8 cellular contexts compared by ENCODE assay signal in genomic region chr11:43943357-43943930, GRCh38. TPM values are rescaled to one million over a fixed set of nuclear protein-coding genes. Genes with fewer than 3 reads are reported as not detected.
DNase-seq lines count a peak whose midpoint lies in the region; ATAC-seq and TF ChIP-seq lines count a peak whose summit lies in the region.

No MANE protein-coding gene starts in this region.

- peaks cover 22 to 40% (median 37%) of the 10 kb centered on the region in 4 donors for H3K4me1 ChIP-seq in stomach

- no peaks in the 10 kb centered on the region for H3K36me3 ChIP-seq in stomach

- no peak for TF ChIP-seq POLR2A in stomach (IDR thresholded peaks at IDR 0.05)

- DNase-seq in T-helper 2 cell treated with Interferon-gamma antibody and Interleukin-4, amounts not matched to agents 5 μg/mL and 100 μg/mL, for 36 hours (ENCODE audit: low spot score) = no peak
- DNase-seq in T-helper 2 cell = no peak
- no peak for DNase-seq in activated naive CD4-positive, alpha-beta T cell treated with anti-CD3 and anti-CD28 coated beads, Interleukin-2, amount 10 ng/mL, durations not matched to agents 7 days and 5 days
- DNase-seq in immature natural killer cell = no peak
- no peak for DNase-seq in stomach
- DNase-seq in COR-L47 (lab: John Stamatoyannopoulos, UW) = no peak

- peak overlapping the region; percentile 93 for H3K4me3 Mint-ChIP-seq in T-helper 2 cell treated with Interferon-gamma antibody and Interleukin-4, amounts not matched to agents 5 μg/mL and 100 μg/mL, for 36 hours
- peak overlapping the region; percentile 82 for H3K4me3 Mint-ChIP-seq in activated naive CD4-positive, alpha-beta T cell treated with anti-CD3 and anti-CD28 coated beads, Interleukin-2, amount 10 ng/mL, durations not matched to agents 7 days and 5 days
- H3K4me3 Mint-ChIP-seq in immature natural killer cell = peak overlapping the region; percentile 79 to 92 (median 89)

- H3K4me3 ChIP-seq in stomach = peak overlapping the region; percentile 73 to 79 (median 76)

- TF ChIP-seq CTCF in stomach (IDR thresholded peaks at IDR 0.05) = no peak

- CTCF ChIA-PET in activated naive CD4-positive, alpha-beta T cell treated with anti-CD3 and anti-CD28 coated beads, Interleukin-2, amount 10 ng/mL, durations not matched to agents 7 days and 5 days (lab: Charles Lee) = interaction anchor here (0.7 to 1.9 kb wide), 4 partner anchors 10 to 62 kb away, joined by 3 to 9 read pairs (median 4); no protein-coding TSS in a partner anchor

- no peaks in the 10 kb centered on the region for H3K9me3 Mint-ChIP-seq in T-helper 2 cell treated with Interferon-gamma antibody and Interleukin-4, amounts not matched to agents 5 μg/mL and 100 μg/mL, for 36 hours
- H3K9me3 Mint-ChIP-seq in activated naive CD4-positive, alpha-beta T cell treated with anti-CD3 and anti-CD28 coated beads, Interleukin-2, amount 10 ng/mL, durations not matched to agents 7 days and 5 days = no peaks in the 10 kb centered on the region
- H3K9me3 Mint-ChIP-seq in immature natural killer cell = peaks cover 0 to 4% (median 0%) of the 10 kb centered on the region in 6 donors

- 1% methylated on average over 48 to 50 of the region's 50 CpGs for WGBS in stomach, 5 donors

- intact Hi-C loops in stomach (cut with DNase I; ENCODE audit: low total_unique reads) = no loop called here

- H3K27me3 ChIP-seq in stomach = peaks cover 0 to 54% (median 39%) of the 10 kb centered on the region in 3 donors

- no peaks in the 10 kb centered on the region for H3K36me3 Mint-ChIP-seq in T-helper 2 cell treated with Interferon-gamma antibody and Interleukin-4, amounts not matched to agents 5 μg/mL and 100 μg/mL, for 36 hours (ENCODE audit: low read depth)
- no peaks in the 10 kb centered on the region for H3K36me3 Mint-ChIP-seq in activated naive CD4-positive, alpha-beta T cell treated with anti-CD3 and anti-CD28 coated beads, Interleukin-2, amount 10 ng/mL, durations not matched to agents 7 days and 5 days
- peaks cover 0 to 8% (median 0%) of the 10 kb centered on the region in 3 donors for H3K36me3 Mint-ChIP-seq in immature natural killer cell

- TF ChIP-seq EP300 in stomach (IDR thresholded peaks at IDR 0.05) = no peak

- H3K27ac ChIP-seq in stomach = peak overlapping the region; percentile 82 to 97 (median 87)

- H3K9me3 ChIP-seq in stomach = no peaks in the 10 kb centered on the region

- H3K27me3 Mint-ChIP-seq in T-helper 2 cell treated with Interferon-gamma antibody and Interleukin-4, amounts not matched to agents 5 μg/mL and 100 μg/mL, for 36 hours (ENCODE audit: low read depth) = peaks cover 70% of the 10 kb centered on the region
- peaks cover 87% of the 10 kb centered on the region for H3K27me3 Mint-ChIP-seq in activated naive CD4-positive, alpha-beta T cell treated with anti-CD3 and anti-CD28 coated beads, Interleukin-2, amount 10 ng/mL, durations not matched to agents 7 days and 5 days
- peaks cover 11 to 32% (median 16%) of the 10 kb centered on the region in 3 donors for H3K27me3 Mint-ChIP-seq in immature natural killer cell (ENCODE audit: low read depth in 3 of 3)

- H3K4me1 Mint-ChIP-seq in T-helper 2 cell treated with Interferon-gamma antibody and Interleukin-4, amounts not matched to agents 5 μg/mL and 100 μg/mL, for 36 hours (ENCODE audit: low read depth) = peaks cover 13% of the 10 kb centered on the region
- H3K4me1 Mint-ChIP-seq in activated naive CD4-positive, alpha-beta T cell treated with anti-CD3 and anti-CD28 coated beads, Interleukin-2, amount 10 ng/mL, durations not matched to agents 7 days and 5 days = peaks cover 19% of the 10 kb centered on the region
- peaks cover 13 to 21% of the 10 kb centered on the region in 2 donors for H3K4me1 Mint-ChIP-seq in immature natural killer cell

- no peak overlapping the region for H3K27ac Mint-ChIP-seq in T-helper 2 cell treated with Interferon-gamma antibody and Interleukin-4, amounts not matched to agents 5 μg/mL and 100 μg/mL, for 36 hours
- H3K27ac Mint-ChIP-seq in activated naive CD4-positive, alpha-beta T cell treated with anti-CD3 and anti-CD28 coated beads, Interleukin-2, amount 10 ng/mL, durations not matched to agents 7 days and 5 days = no peak overlapping the region
- peak overlapping the region in 4 of 6 donors; percentile 28 to 65 (median 49) for H3K27ac Mint-ChIP-seq in immature natural killer cell

- ATAC-seq in GM21515 (IDR thresholded peaks at IDR 0.05; ENCODE audit: unreplicated experiment) = no peak
- no peak for ATAC-seq in HG02798 (IDR thresholded peaks at IDR 0.05; ENCODE audit: poor library complexity, unreplicated experiment)

RNA-seq across cellular contexts. Expression of gene C11orf96, which starts 1.0 kb away (rescaled TPM):
- polyA plus RNA-seq in immature natural killer cell = not detected
- 100 to 1,000 TPM in 1 of 5 donors, 10 to 100 TPM in 4; 32.1 to 273 (median 55.4) TPM for total RNA-seq in stomach
- 100 to 1,000 TPM in 2 of 3 donors, 10 to 100 TPM in 1; 77.2 to 140 (median 131) TPM for polyA plus RNA-seq in stomach

Comparison
In these comparisons a context has a peak if more than half of its experiments do, and no peak if none do; other contexts are left out.
1. H3K27ac Mint-ChIP-seq: peak in immature natural killer cell (4 of 6); none in T-helper 2 cell treated with Interferon-gamma antibody and Interleukin-4, amounts not matched to agents 5 μg/mL and 100 μg/mL, for 36 hours (single experiment) and activated naive CD4-positive, alpha-beta T cell treated with anti-CD3 and anti-CD28 coated beads, Interleukin-2, amount 10 ng/mL, durations not matched to agents 7 days and 5 days (single experiment).
2. RNA of gene C11orf96, which starts 1.0 kb away (polyA plus RNA-seq): 77.2 to 140 TPM in stomach; not detected in immature natural killer cell; every median in the first group is over 10 times any median in the second.
3. Peak in every context shown above with its lines, with median percentiles within 50 percentile points of each other: H3K4me3 Mint-ChIP-seq.